ENCODE assay signal across 22 cellular contexts in the genomic region with DNA sequence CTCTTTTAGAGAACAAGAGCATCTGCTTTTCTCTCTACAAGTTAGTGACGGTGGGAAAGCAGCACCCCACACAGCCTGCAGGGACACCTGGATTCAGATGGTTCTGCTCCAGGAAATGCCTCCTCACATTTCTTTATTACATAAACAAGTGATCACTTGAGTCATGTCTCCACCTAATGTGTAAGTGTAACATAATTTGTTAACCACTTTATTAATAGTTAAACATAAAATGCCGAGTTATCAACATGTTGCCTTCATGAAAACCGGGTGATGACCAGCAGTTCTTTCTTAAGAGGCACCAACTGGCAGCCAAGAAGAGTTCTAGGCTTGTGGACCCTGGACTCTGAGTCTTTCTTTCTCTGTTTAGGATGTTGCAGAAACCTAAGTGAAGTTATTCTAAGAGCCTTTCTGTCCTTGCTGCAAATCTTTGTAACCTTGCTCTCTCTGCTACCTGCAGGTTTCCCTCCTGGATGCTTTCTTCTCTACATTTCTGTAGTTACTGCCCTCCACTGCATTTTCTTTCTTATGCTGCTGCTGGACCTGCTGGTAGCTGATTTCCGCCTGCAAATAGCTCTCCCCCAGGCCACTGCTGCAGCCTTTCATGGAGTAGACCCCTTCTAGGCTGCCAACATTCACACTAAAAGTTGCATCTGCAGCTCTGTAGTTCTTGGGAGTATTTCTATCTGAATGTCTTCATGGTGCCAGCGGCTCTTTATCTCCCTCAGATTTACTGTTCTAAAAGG. TPM values are rescaled to one million over a fixed set of nuclear protein-coding genes. Genes with fewer than 3 reads are reported as not detected.
"Had no signal": no experiment of that assay in that cellular context is flagged by ENCODE, and none has a peak within 500 bp of the region (broad histone marks: within the 10 kb centered on the region; RNA-seq: fewer than 3 reads in every experiment).

No MANE protein-coding gene starts in this region.

- H3K4me1 ChIP-seq: ascending aorta, breast epithelium, heart left ventricle, left ventricle myocardium inferior, right atrium auricular region, tibial nerve, uterus had no signal

- H3K4me3 ChIP-seq: ascending aorta, breast epithelium, heart left ventricle, left ventricle myocardium inferior, right atrium auricular region, skin epidermis, tibial nerve, uterus had no signal

- FAIRE-seq: frontal cortex, islet of Langerhans had no signal

- H3K27me3 ChIP-seq: ascending aorta, breast epithelium, heart left ventricle, right atrium auricular region, tibial nerve, uterus had no signal

- H3K36me3 ChIP-seq: ascending aorta, breast epithelium, heart left ventricle, left ventricle myocardium inferior, right atrium auricular region, tibial nerve, uterus had no signal

- H3K9me3 ChIP-seq: ascending aorta, breast epithelium, heart left ventricle, left ventricle myocardium inferior, right atrium auricular region, tibial nerve, uterus had no signal

- H3K27ac ChIP-seq: ascending aorta, breast epithelium, epithelial cell of prostate, heart left ventricle, left ventricle myocardium inferior, right atrium auricular region, skin epidermis, tibial nerve, uterus had no signal

- DNase-seq: activated naive CD4-positive, alpha-beta T cell; activated naive CD8-positive, alpha-beta T cell treated with anti-CD3 and anti-CD28 coated beads, Interleukin-2, amount 10 ng/mL, durations not matched to agents 7 days and 5 days; effector memory CD8-positive, alpha-beta T cell; heart left ventricle; left ventricle myocardium inferior; nucleus accumbens; posterior cingulate gyrus; stimulated activated CD4-positive, alpha-beta T cell treated with anti-CD3 and anti-CD28 coated beads, Interleukin-4, amount 100 ng/mL, for 24 hours; stimulated activated naive CD4-positive, alpha-beta T cell; substantia nigra; uterus had no signal

RNA-seq across cellular contexts. Expression of a gene that starts 24.3 kb away (rescaled TPM):
- total RNA-seq: activated CD8-positive, alpha-beta memory T cell treated with anti-CD3 and anti-CD28 coated beads for 36 hours; activated naive CD8-positive, alpha-beta T cell treated with anti-CD3 and anti-CD28 coated beads, Interleukin-2, amount 10 ng/mL, durations not matched to agents 7 days and 5 days; activated T-helper 1 cell treated with anti-CD3 and anti-CD28 coated beads, Interleukin-12 subunit alpha, Interleukin-12 subunit beta, Interleukin-2, Interleukin-4 antibody, amounts not matched to agents 30 ng/mL and 10 ng/mL and 1 ng/mL, durations not matched to agents 14 hours and 24 hours and 36 hours; ascending aorta; heart left ventricle; left ventricle myocardium inferior; natural killer cell treated with Interleukin-12 subunit alpha and Interleukin-12 subunit beta and Interleukin-15 and Interleukin-18, amount 100 ng/mL, for 72 hours; right atrium auricular region; tibial nerve had no signal
- polyA plus RNA-seq: heart left ventricle had no signal
